8 cellular contexts compared by ENCODE assay signal in genomic region chr6:6007311-6008113, GRCh38. TPM values are rescaled to one million over a fixed set of nuclear protein-coding genes. Genes with fewer than 3 reads are reported as not detected.
DNase-seq lines count a peak whose midpoint lies in the region; ATAC-seq lines count a peak whose summit lies in the region.

No MANE protein-coding gene starts in this region.

- peak; percentile 33 for ATAC-seq in HG02885 (IDR thresholded peaks at IDR 0.05; ENCODE audit: poor library complexity, unreplicated experiment)
- no peak for ATAC-seq in GM19467 (IDR thresholded peaks at IDR 0.05; ENCODE audit: unreplicated experiment)
- no peak for ATAC-seq in GM21447 (IDR thresholded peaks at IDR 0.05; ENCODE audit: unreplicated experiment)

- DNase-seq in DMS79 (lab: John Stamatoyannopoulos, UW) (peak; percentile 39), RKO (ENCODE audit: low spot score) (peak; percentile 60), ecto neural progenitor cell (ENCODE audit: low spot score) (peak; percentile 77), myocyte (ENCODE audit: low read depth) (peak; percentile 69), GM19240 (ENCODE audit: insufficient read length, low spot score) (no peak)

RNA-seq across cellular contexts. Expression of gene NRN1, which starts 0.8 kb away (rescaled TPM):
- total RNA-seq in myocyte: 60.1 and 79.4 TPM in 2 replicates
- 36.1 TPM for polyA plus RNA-seq in myocyte (2012)
